9 cellular contexts compared by ENCODE assay signal in the genomic region with DNA sequence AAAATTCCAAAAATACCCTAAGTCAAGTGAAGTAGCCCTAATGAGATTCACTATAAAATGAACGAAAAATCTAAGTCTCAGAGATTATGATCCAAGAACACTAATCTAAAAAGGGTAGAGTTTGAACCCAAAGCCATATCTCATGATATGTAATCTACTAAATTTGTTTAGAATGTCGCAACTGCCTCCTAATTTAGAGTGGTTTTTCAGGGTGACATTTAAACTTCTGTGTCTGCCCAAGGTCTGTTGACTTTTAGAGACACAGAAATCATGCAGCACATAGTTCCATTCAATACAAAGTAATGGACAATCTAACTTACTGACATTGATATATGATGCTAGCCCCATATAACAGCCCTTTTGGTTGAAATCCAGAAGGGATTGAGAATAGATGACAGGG. TPM values are rescaled to one million over a fixed set of nuclear protein-coding genes. Genes with fewer than 3 reads are reported as not detected.
"Had no signal": no experiment of that assay in that cellular context is flagged by ENCODE, and none has a peak within 500 bp of the region (broad histone marks: within the 10 kb centered on the region; RNA-seq: fewer than 3 reads in every experiment).

No MANE protein-coding gene starts in this region.

- DNase-seq: H7, HFFc6, KG1 had no signal

- ATAC-seq: GM23338, HCT116, K562 had no signal

- H3K4me2 ChIP-seq: GM23338 had no signal

- H3K4me1 ChIP-seq: HAP-1 had no signal

- H2AFZ ChIP-seq: GM23338 had no signal

- H3K4me3 ChIP-seq: GM23338, HAP-1, K562 had no signal

- H3K36me3 ChIP-seq: HAP-1 had no signal

- H3K9me3 ChIP-seq: HAP-1 had no signal

RNA-seq across cellular contexts. Expression of gene FMO3, which starts 28.9 kb away (rescaled TPM):
- total RNA-seq: GM23338, H1, H7, HT-29, K562 had no signal
- polyA plus RNA-seq: H1, K562 had no signal
